Comparison of ENCODE assay signal across 8 cellular contexts in the genomic region with DNA sequence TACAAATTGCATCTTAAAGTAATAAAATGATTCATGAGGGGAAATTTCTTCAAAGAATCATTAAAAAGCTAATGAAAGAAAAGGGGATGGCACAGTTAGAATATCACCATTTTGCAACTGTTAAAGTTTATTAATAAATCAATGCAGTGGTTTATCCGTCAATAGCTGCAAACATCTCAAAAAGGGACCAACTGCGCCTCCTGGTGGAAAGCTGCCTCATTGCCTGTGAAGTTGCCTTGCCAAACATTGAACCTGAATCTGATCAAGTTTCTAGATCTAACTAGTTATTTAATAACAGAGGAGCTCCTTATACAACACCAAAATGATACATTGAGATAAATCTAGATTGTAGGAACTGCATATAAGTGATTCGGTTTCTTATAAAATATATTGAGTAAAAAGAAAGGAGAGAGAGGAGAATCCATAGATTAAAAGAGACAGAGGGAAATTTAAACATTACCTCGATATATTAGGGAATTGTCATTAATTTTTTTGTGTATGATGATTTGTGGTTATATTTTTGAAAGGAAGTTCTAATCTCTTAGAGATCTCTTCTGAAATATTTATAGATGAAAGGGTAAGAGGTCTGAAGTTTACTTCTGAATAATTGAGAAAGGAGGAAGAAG. TPM values are rescaled to one million over a fixed set of nuclear protein-coding genes. Genes with fewer than 3 reads are reported as not detected.
DNase-seq lines count a peak whose midpoint lies in the region; ATAC-seq, FAIRE-seq and TF ChIP-seq lines count a peak whose summit lies in the region.

No MANE protein-coding gene starts in this region.

- CTCF ChIA-PET in activated CD8-positive, alpha-beta T cell treated with anti-CD3 and anti-CD28 coated beads for 36 hours (lab: Charles Lee): interaction anchor here (0.7 to 10.0 kb wide), 61 partner anchors 10 to 444 kb away, joined by 3 to 477 read pairs (median 4); partner anchors contain the start of genes ACO1, RIGI, SMIM27 and TOPORS

- H3K4me3 ChIP-seq in HFF-Myc (replicated peaks; ENCODE audit: low read depth, low read length): no peak overlapping the region

- TF ChIP-seq CTCF in D721Med (IDR thresholded peaks at IDR 0.05; ENCODE audit: insufficient read depth, missing control alignments): peak; percentile 97
- peak; percentile 97 for TF ChIP-seq CTCF in HFF-Myc (IDR thresholded peaks at IDR 0.05; ENCODE audit: low read depth, low read length, missing control alignments)
- TF ChIP-seq CTCF in activated CD8-positive, alpha-beta T cell treated with anti-CD3 and anti-CD28 coated beads for 36 hours (IDR thresholded peaks at IDR 0.05): peak; percentile 94

- no peak overlapping the region for H3K27ac Mint-ChIP-seq in activated CD8-positive, alpha-beta T cell treated with anti-CD3 and anti-CD28 coated beads for 36 hours

- POLR2A ChIA-PET in activated CD8-positive, alpha-beta T cell treated with anti-CD3 and anti-CD28 coated beads for 36 hours (lab: Charles Lee): interaction anchor here (1.5 kb wide), 1 partner anchor 201 kb away, joined by 10 read pairs; no protein-coding TSS in a partner anchor

- no peaks in the 10 kb centered on the region for H3K36me3 Mint-ChIP-seq in activated CD8-positive, alpha-beta T cell treated with anti-CD3 and anti-CD28 coated beads for 36 hours (ENCODE audit: low read depth)

- DNase-seq in D721Med (ENCODE audit: insufficient read length, low spot score) (no peak), HFF-Myc (ENCODE audit: extremely low read depth, low read depth) (peak; percentile 24), NCI-H460 (ENCODE audit: extremely low read depth, low read depth) (peak; percentile 48), midbrain (lab: John Stamatoyannopoulos, UW) (peak; percentile 64)
- DNase-seq in activated CD8-positive, alpha-beta T cell treated with anti-CD3 and anti-CD28 coated beads for 36 hours: peak; percentile 87
- peak; percentile 73 for DNase-seq in effector CD8-positive, alpha-beta T cell (lab: John Stamatoyannopoulos, UW)
- peak; percentile 61 to 62 for DNase-seq in stimulated activated CD8-positive, alpha-beta memory T cell treated with anti-CD3 and anti-CD28 coated beads, Interleukin-2, amount 100 ng/mL, for 48 hours (ENCODE audit: low read depth in 2 of 2)

- peaks cover 9% of the 10 kb centered on the region for H3K27me3 Mint-ChIP-seq in activated CD8-positive, alpha-beta T cell treated with anti-CD3 and anti-CD28 coated beads for 36 hours

- no peak for FAIRE-seq in D721Med (lab: Jason Lieb, UNC)

- H3K9me3 Mint-ChIP-seq in activated CD8-positive, alpha-beta T cell treated with anti-CD3 and anti-CD28 coated beads for 36 hours: no peaks in the 10 kb centered on the region

- H3K4me3 Mint-ChIP-seq in activated CD8-positive, alpha-beta T cell treated with anti-CD3 and anti-CD28 coated beads for 36 hours: no peak overlapping the region

- intact Hi-C loops in activated CD8-positive, alpha-beta T cell treated with anti-CD3 and anti-CD28 coated beads for 36 hours (cut with micrococcal nuclease): loop anchor here (1.0 to 10.0 kb wide), 3 partner anchors 55 to 389 kb away; partner anchors contain the start of gene RIGI

- peak; percentile 61 for ATAC-seq in activated CD8-positive, alpha-beta T cell treated with anti-CD3 and anti-CD28 coated beads for 36 hours
- ATAC-seq in HG02571 (IDR thresholded peaks at IDR 0.05; ENCODE audit: unreplicated experiment): no peak

- no peaks in the 10 kb centered on the region for H3K4me1 Mint-ChIP-seq in activated CD8-positive, alpha-beta T cell treated with anti-CD3 and anti-CD28 coated beads for 36 hours (ENCODE audit: low read depth)

RNA-seq across cellular contexts. Expression of gene NDUFB6, which starts 6.9 kb away (rescaled TPM):
- 48.3 and 51.0 TPM in 2 replicates for total RNA-seq in NCI-H460 (2014; rRNA removed; shearing (Covaris generic))
- 30.2 and 34.7 TPM in 2 replicates for polyA plus RNA-seq in NCI-H460 (2014; cell fraction: nucleus; rRNA removed)
- total RNA-seq in activated CD8-positive, alpha-beta T cell treated with anti-CD3 and anti-CD28 coated beads for 36 hours: 10 to 100 TPM; 61.4 to 63.4 TPM

RNA-seq across cellular contexts. Expression of gene TOPORS, which starts 27.4 kb away (rescaled TPM):
- 17.3 and 18.7 TPM in 2 replicates for total RNA-seq in NCI-H460 (2014; rRNA removed; shearing (Covaris generic))
- 5.8 and 9.5 TPM in 2 replicates for polyA plus RNA-seq in NCI-H460 (2014; cell fraction: nucleus; rRNA removed)
- total RNA-seq in activated CD8-positive, alpha-beta T cell treated with anti-CD3 and anti-CD28 coated beads for 36 hours: 10 to 100 TPM; 13.3 to 14.2 TPM

RNA-seq across cellular contexts. Expression of gene SMIM27, which starts 27.7 kb away (rescaled TPM):
- total RNA-seq in NCI-H460 (2014; rRNA removed; shearing (Covaris generic)): 1.4 and 11.5 TPM in 2 replicates
- polyA plus RNA-seq in NCI-H460 (2014; cell fraction: nucleus; rRNA removed): 0.44 TPM in 1 of 2 replicates, not detected in the other
- 10 to 100 TPM; 28.0 to 30.9 TPM for total RNA-seq in activated CD8-positive, alpha-beta T cell treated with anti-CD3 and anti-CD28 coated beads for 36 hours

RNA-seq across cellular contexts. Expression of gene RIGI, which starts 53.8 kb away (rescaled TPM):
- 5.5 and 7.0 TPM in 2 replicates for total RNA-seq in NCI-H460 (2014; rRNA removed; shearing (Covaris generic))
- 2.6 and 4.1 TPM in 2 replicates for polyA plus RNA-seq in NCI-H460 (2014; cell fraction: nucleus; rRNA removed)
- total RNA-seq in activated CD8-positive, alpha-beta T cell treated with anti-CD3 and anti-CD28 coated beads for 36 hours: 1 to 10 TPM; 5.4 to 5.6 TPM

RNA-seq across cellular contexts. Expression of gene TAF1L, which starts 55.6 kb away (rescaled TPM):
- total RNA-seq in NCI-H460 (2014; rRNA removed; shearing (Covaris generic)): not detected in 2 replicates
- not detected in 2 replicates for polyA plus RNA-seq in NCI-H460 (2014; cell fraction: nucleus; rRNA removed)
- total RNA-seq in activated CD8-positive, alpha-beta T cell treated with anti-CD3 and anti-CD28 coated beads for 36 hours: not detected
